21 cellular contexts compared by ENCODE assay signal in genomic region chrX:65920620-65921019, GRCh38.
DNase-seq lines count a peak whose midpoint lies in the region; ATAC-seq and TF ChIP-seq lines count a peak whose summit lies in the region.
"Had no signal": no experiment of that assay in that cellular context is flagged by ENCODE, and none has a peak within 500 bp of the region (broad histone marks: within the 10 kb centered on the region; RNA-seq: fewer than 3 reads in every experiment).

No MANE protein-coding gene starts in this region.

- peaks cover 18% of the 10 kb centered on the region for H3K4me1 ChIP-seq in SJCRH30
- H3K4me1 ChIP-seq in mesendoderm (ENCODE audit: control insufficient read depth, low read depth, low read length), result no peaks in the 10 kb centered on the region
- no peaks in the 10 kb centered on the region for H3K4me1 ChIP-seq in transverse colon

- H3K9me3 ChIP-seq in SJCRH30 (replicated peaks) (0 out of 2 replicates have a peak, but pooled peaks cover 3% of the 10 kb centered on the region), transverse colon (no peaks in the 10 kb centered on the region)

- H3K56ac ChIP-seq in mesendoderm (ENCODE audit: low read length), result no peak overlapping the region

- no peaks in the 10 kb centered on the region for H3K27me3 ChIP-seq in SJCRH30
- H3K27me3 ChIP-seq in mesendoderm (ENCODE audit: insufficient read depth, low read length, poor library complexity), result no peaks in the 10 kb centered on the region
- no peaks in the 10 kb centered on the region for H3K27me3 ChIP-seq in transverse colon
- H3K27me3 ChIP-seq: brain microvascular endothelial cell had no signal

- no peak overlapping the region for H3K9ac ChIP-seq in mesendoderm (ENCODE audit: low read length)
- H3K9ac ChIP-seq: BLaER1 had no signal

- peaks cover 7% of the 10 kb centered on the region for H3K9me3 Mint-ChIP-seq in activated CD8-positive, alpha-beta memory T cell treated with anti-CD3 and anti-CD28 coated beads, Interleukin-2, amount 10 ng/mL, durations not matched to agents 7 days and 5 days (ENCODE audit: low read depth)
- H3K9me3 Mint-ChIP-seq: dendritic cell treated with granulocyte-macrophage colony-stimulating factor and Interleukin-4, amounts not matched to agents 40 ng/mL and 50 ng/mL, for 4 days had no signal

- no peak overlapping the region for H4K8ac ChIP-seq in mesendoderm (ENCODE audit: low read depth, low read length)

- peak overlapping the region; percentile 75 for H3K18ac ChIP-seq in mesendoderm (ENCODE audit: low read length)

- TF ChIP-seq POLR2A in transverse colon (IDR thresholded peaks at IDR 0.05), result no peak

- TF ChIP-seq CTCF in transverse colon (IDR thresholded peaks at IDR 0.05), result no peak

- no peak for DNase-seq in activated CD8-positive, alpha-beta memory T cell treated with anti-CD3 and anti-CD28 coated beads, Interleukin-2, amount 10 ng/mL, durations not matched to agents 7 days and 5 days
- DNase-seq in activated CD8-positive, alpha-beta memory T cell treated with anti-CD3 and anti-CD28 coated beads for 24 hours, result no peak
- DNase-seq in SJCRH30 (peak; percentile 80 to 91), mesendoderm (peak; percentile 56), DMS79 treated with DMSO at 0.1 percent for 48 hours (lab: John Stamatoyannopoulos, UW) (no peak), transverse colon (no peak)
- DNase-seq: activated CD8-positive, alpha-beta T cell treated with anti-CD3 and anti-CD28 coated beads for 36 hours; activated naive CD8-positive, alpha-beta T cell treated with anti-CD3 and anti-CD28 coated beads, Interleukin-2, amount 10 ng/mL, durations not matched to agents 7 days and 5 days; activated T-cell treated with anti-CD3 and anti-CD28 coated beads, Interleukin-2, amount 50 U/mL, for 72 hours; brain microvascular endothelial cell; erythroblast; glutamatergic neuron; naive B cell; NCI-H187 treated with DMSO at 0.1 percent for 48 hours; NCI-H526 treated with DMSO at 0.1 percent for 48 hours; T-helper 2 cell; WERI-Rb-1 had no signal

- intact Hi-C loops in transverse colon (cut with DNase I; ENCODE audit: low total_unique reads), result no loop called here

- no peak overlapping the region for H2BK5ac ChIP-seq in mesendoderm (ENCODE audit: low read length)

- H3K23ac ChIP-seq in mesendoderm (ENCODE audit: low read length), result no peak overlapping the region

- H3K79me1 ChIP-seq in mesendoderm (ENCODE audit: low read length), result no peaks in the 10 kb centered on the region

- H3K27ac Mint-ChIP-seq in activated CD8-positive, alpha-beta memory T cell treated with anti-CD3 and anti-CD28 coated beads, Interleukin-2, amount 10 ng/mL, durations not matched to agents 7 days and 5 days, result peak overlapping the region; percentile 40
- H3K27ac Mint-ChIP-seq: activated CD8-positive, alpha-beta T cell treated with anti-CD3 and anti-CD28 coated beads for 36 hours; activated T-cell treated with anti-CD3 and anti-CD28 coated beads, Interleukin-2, amount 50 U/mL, for 72 hours; dendritic cell treated with granulocyte-macrophage colony-stimulating factor and Interleukin-4, amounts not matched to agents 40 ng/mL and 50 ng/mL, for 4 days had no signal

- no peaks in the 10 kb centered on the region for H3K27me3 Mint-ChIP-seq in activated CD8-positive, alpha-beta memory T cell treated with anti-CD3 and anti-CD28 coated beads, Interleukin-2, amount 10 ng/mL, durations not matched to agents 7 days and 5 days
- H3K27me3 Mint-ChIP-seq: activated CD8-positive, alpha-beta T cell treated with anti-CD3 and anti-CD28 coated beads for 36 hours; activated naive CD8-positive, alpha-beta T cell treated with anti-CD3 and anti-CD28 coated beads, Interleukin-2, amount 10 ng/mL, durations not matched to agents 7 days and 5 days; dendritic cell treated with granulocyte-macrophage colony-stimulating factor and Interleukin-4, amounts not matched to agents 40 ng/mL and 50 ng/mL, for 4 days had no signal

- peaks cover 21% of the 10 kb centered on the region for H3K36me3 Mint-ChIP-seq in activated CD8-positive, alpha-beta memory T cell treated with anti-CD3 and anti-CD28 coated beads, Interleukin-2, amount 10 ng/mL, durations not matched to agents 7 days and 5 days

- H3K4ac ChIP-seq in mesendoderm (ENCODE audit: low read depth, low read length), result no peak overlapping the region

- H2BK120ac ChIP-seq in mesendoderm (ENCODE audit: low read depth, low read length), result no peak overlapping the region

- in situ Hi-C loops in transverse colon (cut with MboI; ENCODE audit: low pct_ligation_motif_present in 1 of 4, low pct_unique_long_range_greater_than_20kb in 1 of 4, low sequenced_read_pairs in 3 of 4), result no loop called here

- H2AK5ac ChIP-seq in mesendoderm (ENCODE audit: low read length), result no peak overlapping the region

- no peak overlapping the region for H4K5ac ChIP-seq in mesendoderm (ENCODE audit: low read length)

- H3K4me3 Mint-ChIP-seq in activated CD8-positive, alpha-beta memory T cell treated with anti-CD3 and anti-CD28 coated beads, Interleukin-2, amount 10 ng/mL, durations not matched to agents 7 days and 5 days, result no peak overlapping the region
- H3K4me3 Mint-ChIP-seq: activated CD8-positive, alpha-beta T cell treated with anti-CD3 and anti-CD28 coated beads for 36 hours; activated naive CD8-positive, alpha-beta T cell treated with anti-CD3 and anti-CD28 coated beads, Interleukin-2, amount 10 ng/mL, durations not matched to agents 7 days and 5 days; activated T-cell treated with anti-CD3 and anti-CD28 coated beads, Interleukin-2, amount 50 U/mL, for 72 hours; dendritic cell treated with granulocyte-macrophage colony-stimulating factor and Interleukin-4, amounts not matched to agents 40 ng/mL and 50 ng/mL, for 4 days; naive B cell had no signal

- TF ChIP-seq EP300 in transverse colon (IDR thresholded peaks at IDR 0.05; ENCODE audit: low read depth), result no peak

- peaks cover 37% of the 10 kb centered on the region for H3K4me1 Mint-ChIP-seq in activated CD8-positive, alpha-beta memory T cell treated with anti-CD3 and anti-CD28 coated beads, Interleukin-2, amount 10 ng/mL, durations not matched to agents 7 days and 5 days

- no peak overlapping the region for H2BK15ac ChIP-seq in mesendoderm (replicated peaks; ENCODE audit: low read depth)

- no CpG with 5 or more reads among the region's 1 CpG for WGBS in mesendoderm (ENCODE audit: extremely low coverage, insufficient coverage, low lambda C conversion rate)
- WGBS in transverse colon (ENCODE audit: low coverage in 1 of 2), 2 donors, result 20% methylated on average over 1 of the region's 1 CpG; no CpG with 5 or more reads in 1 of the 2 donors

- H3K4me2 ChIP-seq in mesendoderm (ENCODE audit: low read length), result no peak overlapping the region
- H3K4me2 ChIP-seq: BLaER1 had no signal

- ATAC-seq in activated CD8-positive, alpha-beta memory T cell treated with anti-CD3 and anti-CD28 coated beads, Interleukin-2, amount 10 ng/mL, durations not matched to agents 7 days and 5 days, result no peak
- ATAC-seq in HG03442 (IDR thresholded peaks at IDR 0.05; ENCODE audit: unreplicated experiment) (no peak), HG03139 (IDR thresholded peaks at IDR 0.05; ENCODE audit: unreplicated experiment) (no peak)
- ATAC-seq: activated CD8-positive, alpha-beta T cell treated with anti-CD3 and anti-CD28 coated beads for 36 hours; activated T-cell treated with anti-CD3 and anti-CD28 coated beads, Interleukin-2, amount 50 U/mL, for 72 hours had no signal

- no peaks in the 10 kb centered on the region for H3K79me2 ChIP-seq in mesendoderm (ENCODE audit: control insufficient read depth, insufficient read depth, low read length)

- H3K4me3 ChIP-seq in SJCRH30, result no peak overlapping the region
- H3K4me3 ChIP-seq in mesendoderm (ENCODE audit: low read length), result no peak overlapping the region
- no peak overlapping the region for H3K4me3 ChIP-seq in transverse colon
- H3K4me3 ChIP-seq: BLaER1 had no signal

- CTCF ChIA-PET in activated CD8-positive, alpha-beta memory T cell treated with anti-CD3 and anti-CD28 coated beads, Interleukin-2, amount 10 ng/mL, durations not matched to agents 7 days and 5 days (lab: Charles Lee), result interaction anchor here (0.6 kb wide), 1 partner anchor 34 kb away, joined by 4 read pairs; no protein-coding TSS in a partner anchor

- H3K36me3 ChIP-seq in SJCRH30, result no peaks in the 10 kb centered on the region
- H3K36me3 ChIP-seq in mesendoderm (ENCODE audit: control insufficient read depth, insufficient read depth, low read length), result no peaks in the 10 kb centered on the region
- no peaks in the 10 kb centered on the region for H3K36me3 ChIP-seq in transverse colon
- H3K36me3 ChIP-seq: BLaER1, brain microvascular endothelial cell, WERI-Rb-1 had no signal

- H3K27ac ChIP-seq in SJCRH30 (peak overlapping the region; percentile 75), mesendoderm (ENCODE audit: low read depth, low read length) (peak overlapping the region; percentile 28), transverse colon (no peak overlapping the region)
- H3K27ac ChIP-seq: BLaER1, brain microvascular endothelial cell, WERI-Rb-1 had no signal

Comparison
In these comparisons a context has a peak if more than half of its experiments do, and no peak if none do; other contexts are left out.
1. DNase-seq: peak in SJCRH30 (2 of 2) and mesendoderm (single experiment); none in activated CD8-positive, alpha-beta memory T cell treated with anti-CD3 and anti-CD28 coated beads, Interleukin-2, amount 10 ng/mL, durations not matched to agents 7 days and 5 days (single experiment), activated CD8-positive, alpha-beta memory T cell treated with anti-CD3 and anti-CD28 coated beads for 24 hours (single experiment), DMS79 treated with DMSO at 0.1 percent for 48 hours (single experiment) and transverse colon (single experiment).
2. H3K27ac ChIP-seq: peak in SJCRH30 (single experiment) and mesendoderm (single experiment); none in transverse colon (0 of 4).